Comparison of ENCODE assay signal across 1 cellular context in the genomic region with DNA sequence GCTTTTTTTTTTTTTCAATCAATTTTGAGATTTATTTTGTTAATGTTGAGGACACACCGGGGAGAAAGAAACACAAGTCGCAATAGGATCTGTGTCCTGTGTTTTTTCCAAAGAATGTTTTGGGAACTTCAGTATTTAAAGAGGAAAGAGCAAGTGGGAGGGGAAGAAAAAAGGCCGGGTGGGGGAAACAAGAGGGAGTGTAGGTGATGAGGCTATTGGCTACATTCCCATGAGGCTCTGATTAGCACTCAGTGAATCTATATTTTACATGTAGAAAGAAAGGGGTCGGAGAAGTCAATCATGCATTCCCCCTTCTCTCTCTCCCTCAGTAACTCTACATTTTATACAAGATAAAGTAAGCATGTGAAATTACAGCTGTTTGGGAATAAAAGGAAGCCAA.
TF ChIP-seq lines count a peak whose summit lies in the region.

No MANE protein-coding gene starts in this region.

TF ChIP-seq in SK-N-SH, 30 proteins besides CTCF, POLR2A, EP300 and RAD21 (continued from another document):
- TF ChIP-seq SIN3A (IDR thresholded peaks at IDR 0.05; ENCODE audit: borderline replicate concordance, low read depth, low read length) (no peak), RXRA (IDR thresholded peaks at IDR 0.05; ENCODE audit: borderline replicate concordance, low read depth) (no peak), GATA2 (CRISPR knock-in tag; IDR thresholded peaks at IDR 0.05) (no peak)
